Comparison of ENCODE assay signal across 12 cellular contexts in genomic region chr6:53436904-53437303, GRCh38.
DNase-seq lines count a peak whose midpoint lies in the region; ATAC-seq, FAIRE-seq and TF ChIP-seq lines count a peak whose summit lies in the region.
"Had no signal": no experiment of that assay in that cellular context is flagged by ENCODE, and none has a peak within 500 bp of the region (broad histone marks: within the 10 kb centered on the region; RNA-seq: fewer than 3 reads in every experiment).

No MANE protein-coding gene starts in this region.

- no peaks in the 10 kb centered on the region for H4K20me1 ChIP-seq in OCI-LY3 (ENCODE audit: insufficient read depth, low read length)
- H4K20me1 ChIP-seq in H1 (replicated peaks in 1 of 2; ENCODE audit: control insufficient read depth in 1 of 2, insufficient read depth in 2 of 2, low read length in 2 of 2) = no peaks in the 10 kb centered on the region

- TF ChIP-seq POLR2A in H1 (IDR thresholded peaks at IDR 0.05; ENCODE audit: control extremely low read depth in 1 of 2, low read depth in 2 of 2, low read length in 2 of 2) = no peak
- TF ChIP-seq POLR2A in ovary (IDR thresholded peaks at IDR 0.05) = no peak

- TF ChIP-seq RAD21 in H1 (IDR thresholded peaks at IDR 0.05 in 1 of 2, conservative IDR thresholded peaks at IDR 0.05 in 1 of 2; ENCODE audit: low read depth in 2 of 2, low read length in 2 of 2) = no peak

- H3K14ac ChIP-seq in H1 (ENCODE audit: insufficient read length) = no peak overlapping the region

- no peak overlapping the region for H4K91ac ChIP-seq in H1 (replicated peaks; ENCODE audit: insufficient read length, low read length)

- no peaks in the 10 kb centered on the region for H3K36me3 ChIP-seq in OCI-LY3 (replicated peaks; ENCODE audit: low read depth, low read length)
- H3K36me3 ChIP-seq in H1 (ENCODE audit: control insufficient read depth in 2 of 4, insufficient read depth in 4 of 4, low read length in 3 of 4) = no peaks in the 10 kb centered on the region
- no peaks in the 10 kb centered on the region for H3K36me3 ChIP-seq in mesendoderm (ENCODE audit: control insufficient read depth, insufficient read depth, low read length)
- no peaks in the 10 kb centered on the region for H3K36me3 ChIP-seq in ovary
- H3K36me3 ChIP-seq: prostate gland had no signal

- POLR2A ChIA-PET in H1 (lab: Charles Lee; ENCODE audit: partially characterized antibody) = no interaction called here

- H3K27me3 Mint-ChIP-seq in HFFc6 (ENCODE audit: insufficient read depth) = peaks cover 4% of the 10 kb centered on the region

- H2BK5ac ChIP-seq in H1 (ENCODE audit: low read depth, low read length) = no peak overlapping the region
- H2BK5ac ChIP-seq in mesendoderm (ENCODE audit: low read length) = no peak overlapping the region

- H3K27ac ChIP-seq in OCI-LY3 (ENCODE audit: low read length) (no peak overlapping the region), H1 (ENCODE audit: low read depth, low read length) (no peak overlapping the region), mesendoderm (ENCODE audit: low read depth, low read length) (no peak overlapping the region), ovary (no peak overlapping the region)

- no peaks in the 10 kb centered on the region for H3K79me1 ChIP-seq in H1 (ENCODE audit: low read depth, low read length)
- H3K79me1 ChIP-seq in mesendoderm (ENCODE audit: low read length) = no peaks in the 10 kb centered on the region

- H2BK120ac ChIP-seq in H1 (replicated peaks; ENCODE audit: low read depth, low read length) = no peak overlapping the region
- no peak overlapping the region for H2BK120ac ChIP-seq in mesendoderm (ENCODE audit: low read depth, low read length)

- H3K9ac ChIP-seq in OCI-LY3 (ENCODE audit: low read length) (no peak overlapping the region), H1 (replicated peaks in 1 of 4; ENCODE audit: extremely low read depth in 1 of 4, low read depth in 3 of 4, low read length in 3 of 4) (no peak overlapping the region), mesendoderm (ENCODE audit: low read length) (no peak overlapping the region)

- H3K27me3 ChIP-seq in OCI-LY3 (ENCODE audit: low read depth, low read length) (peaks cover 1% of the 10 kb centered on the region; the same call in 1 of the 2 replicates), H1 (replicated peaks in 1 of 4; ENCODE audit: control insufficient read depth in 3 of 4, extremely low read depth in 1 of 4, insufficient read depth in 3 of 4, low read length in 3 of 4) (no peaks in the 10 kb centered on the region), mesendoderm (ENCODE audit: insufficient read depth, low read length, poor library complexity) (no peaks in the 10 kb centered on the region), ovary (no peaks in the 10 kb centered on the region)

- intact Hi-C loops in ovary (cut with DNase I) = no loop called here

- TF ChIP-seq EP300 in H1 (IDR thresholded peaks at IDR 0.05; ENCODE audit: borderline replicate concordance in 1 of 2, low read depth in 2 of 2, low read length in 2 of 2) = no peak
- TF ChIP-seq EP300 in ovary (IDR thresholded peaks at IDR 0.05) = no peak

- H3K4me3 Mint-ChIP-seq in HFFc6 = no peak overlapping the region

- CTCF ChIA-PET in H1 (lab: Charles Lee; ENCODE audit: partially characterized antibody) = interaction anchor here (0.7 to 3.9 kb wide), 21 partner anchors 8 to 371 kb away, joined by 3 to 34 read pairs (median 4); partner anchors contain the start of gene FBXO9

- no peak for ATAC-seq in HG03565 (IDR thresholded peaks at IDR 0.05; ENCODE audit: unreplicated experiment)

- H3K79me2 ChIP-seq in OCI-LY3 (ENCODE audit: low read length) (no peaks in the 10 kb centered on the region), H1 (ENCODE audit: control insufficient read depth in 1 of 2, insufficient read depth in 2 of 2, low read length in 2 of 2) (no peaks in the 10 kb centered on the region), mesendoderm (ENCODE audit: control insufficient read depth, insufficient read depth, low read length) (no peaks in the 10 kb centered on the region)

- no peak overlapping the region for H4K5ac ChIP-seq in H1 (ENCODE audit: insufficient read length, low read depth, low read length)
- no peak overlapping the region for H4K5ac ChIP-seq in mesendoderm (ENCODE audit: low read length)

- H2BK15ac ChIP-seq in H1 (ENCODE audit: low read length) = no peak overlapping the region
- no peak overlapping the region for H2BK15ac ChIP-seq in mesendoderm (replicated peaks; ENCODE audit: low read depth)

- no peak overlapping the region for H3K4me3 ChIP-seq in OCI-LY3 (ENCODE audit: low read length)
- H3K4me3 ChIP-seq in H1 (ENCODE audit: extremely low read depth in 1 of 4, insufficient read depth in 2 of 4, low read depth in 3 of 4, low read length in 4 of 4) = no peak overlapping the region
- no peak overlapping the region for H3K4me3 ChIP-seq in skeletal muscle cell (ENCODE audit: low read depth, low read length)
- no peak overlapping the region for H3K4me3 ChIP-seq in mesendoderm (ENCODE audit: low read length)
- H3K4me3 ChIP-seq in ovary = no peak overlapping the region
- H3K4me3 ChIP-seq: prostate gland had no signal

- DNase-seq in HFFc6 (no peak), H1 (ENCODE audit: low read depth in 1 of 2, low spot score in 2 of 2) (no peak), skeletal muscle cell (ENCODE audit: low read depth) (peak; percentile 78), mesendoderm (no peak), ovary (no peak)
- DNase-seq in activated CD4-positive, alpha-beta T cell treated with anti-CD3 and anti-CD28 coated beads, Interleukin-2, amount 50 U/mL, for 48 hours = no peak
- DNase-seq: activated gamma-delta T cell; DMS79; stimulated activated CD4-positive, alpha-beta T cell treated with anti-CD3 and anti-CD28 coated beads, Interleukin-12 subunit alpha, Interleukin-12 subunit beta, amount 100 ng/mL, for 4 hours had no signal

- no peak for FAIRE-seq in H1 (lab: Jason Lieb, UNC)

- TF ChIP-seq CTCF in HFFc6 (IDR thresholded peaks at IDR 0.05) = no peak
- no peak for TF ChIP-seq CTCF in OCI-LY3 (IDR thresholded peaks at IDR 0.05; ENCODE audit: low read depth, low read length)
- no peak for TF ChIP-seq CTCF in H1 (IDR thresholded peaks at IDR 0.05; ENCODE audit: control extremely low read depth in 1 of 3, insufficient read depth in 1 of 3, low read depth in 1 of 3, low read length in 3 of 3)
- TF ChIP-seq CTCF in ovary (IDR thresholded peaks at IDR 0.05) = no peak

- H3K23me2 ChIP-seq in H1 (ENCODE audit: low read depth, low read length) = no peaks in the 10 kb centered on the region

- H3K9me3 ChIP-seq in OCI-LY3 (ENCODE audit: insufficient read depth, low read length) (no peaks in the 10 kb centered on the region), H1 (ENCODE audit: insufficient read depth in 2 of 2, low read depth in 1 of 2, low read length in 1 of 2) (no peaks in the 10 kb centered on the region), ovary (no peaks in the 10 kb centered on the region)
- H3K9me3 ChIP-seq: prostate gland had no signal

- peaks cover 50% of the 10 kb centered on the region for H3K4me1 ChIP-seq in OCI-LY3 (ENCODE audit: low read length)
- H3K4me1 ChIP-seq in H1 (replicated peaks in 1 of 4; ENCODE audit: control insufficient read depth in 3 of 4, insufficient read depth in 4 of 4, low read length in 3 of 4) = no peaks in the 10 kb centered on the region; a peak in 1 of 7 replicates
- no peaks in the 10 kb centered on the region for H3K4me1 ChIP-seq in mesendoderm (ENCODE audit: control insufficient read depth, low read depth, low read length)
- no peaks in the 10 kb centered on the region for H3K4me1 ChIP-seq in ovary (ENCODE audit: insufficient read depth)

- H2AK5ac ChIP-seq in H1 (ENCODE audit: low read depth, low read length) (no peak overlapping the region), mesendoderm (ENCODE audit: low read length) (no peak overlapping the region)

- H3K4me1 Mint-ChIP-seq in HFFc6 (ENCODE audit: low read depth) = peaks cover 50% of the 10 kb centered on the region

- no peak overlapping the region for H3K56ac ChIP-seq in H1 (replicated peaks; ENCODE audit: insufficient read length, low read depth, low read length)
- H3K56ac ChIP-seq in mesendoderm (ENCODE audit: low read length) = no peak overlapping the region

- H3K23ac ChIP-seq in H1 (ENCODE audit: insufficient read length) (no peak overlapping the region), mesendoderm (ENCODE audit: low read length) (no peak overlapping the region)

- no peaks in the 10 kb centered on the region for H3K36me3 Mint-ChIP-seq in HFFc6 (ENCODE audit: low read depth)

- no peak overlapping the region for H3K4ac ChIP-seq in H1 (replicated peaks; ENCODE audit: insufficient read length, low read depth, low read length)
- H3K4ac ChIP-seq in mesendoderm (ENCODE audit: low read depth, low read length) = no peak overlapping the region

- H3K18ac ChIP-seq in H1 (ENCODE audit: extremely low read depth, low read length) (no peak overlapping the region), mesendoderm (ENCODE audit: low read length) (no peak overlapping the region)

- H4K8ac ChIP-seq in H1 (ENCODE audit: extremely low read depth, insufficient read depth, low read length) (no peak overlapping the region), mesendoderm (ENCODE audit: low read depth, low read length) (no peak overlapping the region)

- H2BK20ac ChIP-seq in H1 (ENCODE audit: low read length) = no peak overlapping the region

- no peaks in the 10 kb centered on the region for H3K9me3 Mint-ChIP-seq in HFFc6

- 57% methylated on average over 2 of the region's 2 CpGs; no CpG with 5 or more reads in 1 of the 2 experiments for WGBS in H1 (ENCODE audit: extremely low coverage in 1 of 2, insufficient coverage in 1 of 2, insufficient read length in 1 of 2, insufficient replicate concordance in 2 of 2, low coverage in 1 of 2, low lambda C conversion rate in 2 of 2, missing lambda C conversion rate in 1 of 2), 2 experiments
- WGBS in mesendoderm (ENCODE audit: extremely low coverage, insufficient coverage, low lambda C conversion rate) = no CpG with 5 or more reads among the region's 2 CpGs
- WGBS in ovary, 3 donors = 11 to 21% (median 18%) methylated on average over 2 of the region's 2 CpGs

- no peak overlapping the region; the same call in 1 of the 2 replicates for H3K4me2 ChIP-seq in OCI-LY3 (ENCODE audit: low read length)
- no peak overlapping the region for H3K4me2 ChIP-seq in H1 (ENCODE audit: insufficient read depth in 1 of 2, low read depth in 2 of 2, low read length in 2 of 2)
- no peak overlapping the region for H3K4me2 ChIP-seq in mesendoderm (ENCODE audit: low read length)

- H2BK12ac ChIP-seq in H1 (ENCODE audit: low read depth, low read length) = no peak overlapping the region

- H2AFZ ChIP-seq in OCI-LY3 (ENCODE audit: low read depth, low read length) = 0 out of 2 replicates have a peak overlapping the region, but pooled peaks have one; percentile 0
- peak overlapping the region; percentile 85; the same call in 1 of the 2 replicates for H2AFZ ChIP-seq in H1 (ENCODE audit: low read length)

- peak overlapping the region; percentile 60 for H3K27ac Mint-ChIP-seq in HFFc6

TF ChIP-seq in H1, 55 proteins besides CTCF, POLR2A, EP300 and RAD21 (continues in another document):
- no peak for TF ChIP-seq RXRA (IDR thresholded peaks at IDR 0.05; ENCODE audit: insufficient read depth, low read depth, low read length)
- TF ChIP-seq BRCA1 (IDR thresholded peaks at IDR 0.05; ENCODE audit: low read depth, low read length) = no peak
- no peak for TF ChIP-seq CHD1 (IDR thresholded peaks at IDR 0.05; ENCODE audit: low read depth, low read length)
- no peak for TF ChIP-seq RBBP5 (IDR thresholded peaks at IDR 0.05; ENCODE audit: borderline replicate concordance, low read depth, low read length)
